1 cellular context compared by ENCODE assay signal in the genomic region with DNA sequence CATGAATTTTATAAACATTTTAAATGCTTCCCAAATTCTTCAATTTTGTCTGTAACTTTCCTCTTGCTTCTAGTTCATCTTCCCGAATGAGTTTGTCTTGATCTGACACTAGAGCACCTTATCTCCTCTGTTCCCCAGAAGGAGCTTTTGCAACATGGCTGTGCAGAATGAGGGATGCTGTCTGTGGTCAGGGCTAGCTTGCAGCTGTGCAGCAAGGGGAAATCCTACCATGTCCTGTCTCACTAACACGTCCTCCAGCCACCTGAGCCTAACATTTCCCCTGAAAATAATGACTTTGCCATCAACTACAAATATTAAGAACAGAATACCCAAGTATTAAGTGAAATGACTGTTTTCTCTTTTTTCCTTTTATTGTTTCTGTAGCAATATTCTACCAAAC.
TF ChIP-seq lines count a peak whose summit lies in the region.

No MANE protein-coding gene starts in this region.

TF ChIP-seq in HepG2, 621 proteins besides CTCF, POLR2A, EP300 and RAD21 (continued from another document):
- TF ChIP-seq ZUFSP (CRISPR knock-in tag; IDR thresholded peaks at IDR 0.05; ENCODE audit: borderline replicate concordance) (no peak), ZNF841 (CRISPR knock-in tag; IDR thresholded peaks at IDR 0.05; ENCODE audit: borderline replicate concordance) (no peak), ZSCAN9 (CRISPR knock-in tag; IDR thresholded peaks at IDR 0.05; ENCODE audit: borderline replicate concordance) (no peak), SIN3B (IDR thresholded peaks at IDR 0.05; ENCODE audit: low read length) (no peak), TP53 (CRISPR knock-in tag; conservative IDR thresholded peaks at IDR 0.05) (no peak), KDM1A (CRISPR knock-in tag; IDR thresholded peaks at IDR 0.05) (no peak), ZBTB7B (CRISPR knock-in tag; IDR thresholded peaks at IDR 0.05) (no peak), ZBTB26 (CRISPR knock-in tag; IDR thresholded peaks at IDR 0.05; ENCODE audit: borderline replicate concordance) (no peak), ATF2 (CRISPR knock-in tag; IDR thresholded peaks at IDR 0.05) (no peak), ARNT (IDR thresholded peaks at IDR 0.05) (no peak)
- TF ChIP-seq, protein P1, sequence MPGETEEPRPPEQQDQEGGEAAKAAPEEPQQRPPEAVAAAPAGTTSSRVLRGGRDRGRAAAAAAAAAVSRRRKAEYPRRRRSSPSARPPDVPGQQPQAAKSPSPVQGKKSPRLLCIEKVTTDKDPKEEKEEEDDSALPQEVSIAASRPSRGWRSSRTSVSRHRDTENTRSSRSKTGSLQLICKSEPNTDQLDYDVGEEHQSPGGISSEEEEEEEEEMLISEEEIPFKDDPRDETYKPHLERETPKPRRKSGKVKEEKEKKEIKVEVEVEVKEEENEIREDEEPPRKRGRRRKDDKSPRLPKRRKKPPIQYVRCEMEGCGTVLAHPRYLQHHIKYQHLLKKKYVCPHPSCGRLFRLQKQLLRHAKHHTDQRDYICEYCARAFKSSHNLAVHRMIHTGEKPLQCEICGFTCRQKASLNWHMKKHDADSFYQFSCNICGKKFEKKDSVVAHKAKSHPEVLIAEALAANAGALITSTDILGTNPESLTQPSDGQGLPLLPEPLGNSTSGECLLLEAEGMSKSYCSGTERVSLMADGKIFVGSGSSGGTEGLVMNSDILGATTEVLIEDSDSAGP (CRISPR knock-in tag; IDR thresholded peaks at IDR 0.05; ENCODE audit: borderline replicate concordance) = no peak
- TF ChIP-seq, protein P2, sequence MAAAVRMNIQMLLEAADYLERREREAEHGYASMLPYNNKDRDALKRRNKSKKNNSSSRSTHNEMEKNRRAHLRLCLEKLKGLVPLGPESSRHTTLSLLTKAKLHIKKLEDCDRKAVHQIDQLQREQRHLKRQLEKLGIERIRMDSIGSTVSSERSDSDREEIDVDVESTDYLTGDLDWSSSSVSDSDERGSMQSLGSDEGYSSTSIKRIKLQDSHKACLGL (CRISPR knock-in tag; IDR thresholded peaks at IDR 0.05) = no peak
- TF ChIP-seq, protein P3, sequence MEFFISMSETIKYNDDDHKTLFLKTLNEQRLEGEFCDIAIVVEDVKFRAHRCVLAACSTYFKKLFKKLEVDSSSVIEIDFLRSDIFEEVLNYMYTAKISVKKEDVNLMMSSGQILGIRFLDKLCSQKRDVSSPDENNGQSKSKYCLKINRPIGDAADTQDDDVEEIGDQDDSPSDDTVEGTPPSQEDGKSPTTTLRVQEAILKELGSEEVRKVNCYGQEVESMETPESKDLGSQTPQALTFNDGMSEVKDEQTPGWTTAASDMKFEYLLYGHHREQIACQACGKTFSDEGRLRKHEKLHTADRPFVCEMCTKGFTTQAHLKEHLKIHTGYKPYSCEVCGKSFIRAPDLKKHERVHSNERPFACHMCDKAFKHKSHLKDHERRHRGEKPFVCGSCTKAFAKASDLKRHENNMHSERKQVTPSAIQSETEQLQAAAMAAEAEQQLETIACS (CRISPR knock-in tag; IDR thresholded peaks at IDR 0.05) = no peak
- TF ChIP-seq, protein P4, sequence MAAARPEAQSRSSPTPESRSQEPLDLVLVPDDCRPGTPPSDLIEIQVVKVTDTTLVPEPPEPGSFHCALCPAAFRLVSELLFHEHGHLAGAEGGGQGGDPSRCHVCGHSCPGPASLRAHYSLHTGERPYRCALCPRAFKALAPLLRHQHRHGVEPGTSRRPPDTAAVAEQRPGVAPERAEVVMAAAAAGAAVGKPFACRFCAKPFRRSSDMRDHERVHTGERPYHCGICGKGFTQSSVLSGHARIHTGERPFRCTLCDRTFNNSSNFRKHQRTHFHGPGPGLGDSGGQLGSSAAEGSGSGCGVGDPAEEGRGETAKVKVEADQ (CRISPR knock-in tag; IDR thresholded peaks at IDR 0.05; ENCODE audit: borderline replicate concordance) = no peak
TF ChIP-seq in HepG2: peak in this region for 0.
